In the genomic region with DNA sequence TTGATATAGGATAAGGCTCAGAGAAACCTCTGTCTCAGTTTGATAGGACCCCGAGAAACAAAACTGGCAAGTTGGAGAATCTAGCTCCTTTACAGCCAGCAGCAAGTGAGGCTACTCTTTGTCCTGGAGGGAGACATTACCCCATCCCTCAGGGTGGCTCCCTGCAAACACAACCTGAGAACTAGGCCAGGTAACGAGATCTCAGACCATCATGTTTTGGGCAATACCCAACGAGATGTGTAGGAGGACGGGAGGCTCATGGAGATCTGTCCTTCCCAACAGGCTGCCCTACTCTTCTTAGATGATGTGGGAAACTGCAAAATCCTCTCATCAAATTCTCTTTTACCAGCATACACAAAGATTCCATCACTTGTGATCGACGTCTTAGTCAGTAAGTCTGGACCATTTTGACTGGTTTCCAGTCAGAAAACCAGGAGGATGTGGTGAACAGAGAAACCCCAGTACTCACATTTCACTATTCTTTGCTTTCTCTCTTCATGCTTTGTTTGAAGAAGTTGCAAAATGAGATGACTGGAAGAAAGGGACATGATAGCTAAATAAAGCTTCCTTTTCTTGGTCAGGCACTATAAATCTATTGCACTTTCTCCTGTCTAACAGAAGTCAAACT, we compare ENCODE assay signal across 1 cellular context.
TF ChIP-seq lines count a peak whose summit lies in the region.

No MANE protein-coding gene starts in this region.

TF ChIP-seq in A549, 52 proteins besides CTCF, POLR2A, EP300 and RAD21:
- TF ChIP-seq RFX5 (IDR thresholded peaks at IDR 0.05), result no peak
- TF ChIP-seq, protein P1, sequence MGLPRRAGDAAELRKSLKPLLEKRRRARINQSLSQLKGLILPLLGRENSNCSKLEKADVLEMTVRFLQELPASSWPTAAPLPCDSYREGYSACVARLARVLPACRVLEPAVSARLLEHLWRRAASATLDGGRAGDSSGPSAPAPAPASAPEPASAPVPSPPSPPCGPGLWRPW (IDR thresholded peaks at IDR 0.05), result no peak
- TF ChIP-seq FOSL2 (IDR thresholded peaks at IDR 0.05), result no peak
- TF ChIP-seq FOSL2 (CRISPR knock-in tag; IDR thresholded peaks at IDR 0.05), result no peak
- TF ChIP-seq, protein P2, sequence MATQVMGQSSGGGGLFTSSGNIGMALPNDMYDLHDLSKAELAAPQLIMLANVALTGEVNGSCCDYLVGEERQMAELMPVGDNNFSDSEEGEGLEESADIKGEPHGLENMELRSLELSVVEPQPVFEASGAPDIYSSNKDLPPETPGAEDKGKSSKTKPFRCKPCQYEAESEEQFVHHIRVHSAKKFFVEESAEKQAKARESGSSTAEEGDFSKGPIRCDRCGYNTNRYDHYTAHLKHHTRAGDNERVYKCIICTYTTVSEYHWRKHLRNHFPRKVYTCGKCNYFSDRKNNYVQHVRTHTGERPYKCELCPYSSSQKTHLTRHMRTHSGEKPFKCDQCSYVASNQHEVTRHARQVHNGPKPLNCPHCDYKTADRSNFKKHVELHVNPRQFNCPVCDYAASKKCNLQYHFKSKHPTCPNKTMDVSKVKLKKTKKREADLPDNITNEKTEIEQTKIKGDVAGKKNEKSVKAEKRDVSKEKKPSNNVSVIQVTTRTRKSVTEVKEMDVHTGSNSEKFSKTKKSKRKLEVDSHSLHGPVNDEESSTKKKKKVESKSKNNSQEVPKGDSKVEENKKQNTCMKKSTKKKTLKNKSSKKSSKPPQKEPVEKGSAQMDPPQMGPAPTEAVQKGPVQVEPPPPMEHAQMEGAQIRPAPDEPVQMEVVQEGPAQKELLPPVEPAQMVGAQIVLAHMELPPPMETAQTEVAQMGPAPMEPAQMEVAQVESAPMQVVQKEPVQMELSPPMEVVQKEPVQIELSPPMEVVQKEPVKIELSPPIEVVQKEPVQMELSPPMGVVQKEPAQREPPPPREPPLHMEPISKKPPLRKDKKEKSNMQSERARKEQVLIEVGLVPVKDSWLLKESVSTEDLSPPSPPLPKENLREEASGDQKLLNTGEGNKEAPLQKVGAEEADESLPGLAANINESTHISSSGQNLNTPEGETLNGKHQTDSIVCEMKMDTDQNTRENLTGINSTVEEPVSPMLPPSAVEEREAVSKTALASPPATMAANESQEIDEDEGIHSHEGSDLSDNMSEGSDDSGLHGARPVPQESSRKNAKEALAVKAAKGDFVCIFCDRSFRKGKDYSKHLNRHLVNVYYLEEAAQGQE (IDR thresholded peaks at IDR 0.05), result no peak
- TF ChIP-seq NPAS2 (CRISPR knock-in tag; IDR thresholded peaks at IDR 0.05; ENCODE audit: borderline replicate concordance), result no peak
- no peak for TF ChIP-seq RCOR1 (IDR thresholded peaks at IDR 0.05; ENCODE audit: low read depth, low read length)
- TF ChIP-seq MYC (IDR thresholded peaks at IDR 0.05; ENCODE audit: borderline replicate concordance, low read length), result no peak
TF ChIP-seq in A549: peak in this region for 0.
